ENCODE assay signal across 1 cellular context in genomic region chr3:187750041-187750512, GRCh38.
TF ChIP-seq lines count a peak whose summit lies in the region.

No MANE protein-coding gene starts in this region.

TF ChIP-seq in H1, 55 proteins besides CTCF, POLR2A, EP300 and RAD21 (continued from another document):
- TF ChIP-seq USF2 (IDR thresholded peaks at IDR 0.05; ENCODE audit: low read length) (peak; percentile 27; the same call in 1 of the 2 replicates), TAF1 (IDR thresholded peaks at IDR 0.05; ENCODE audit: low read depth, low read length) (peak; percentile 52), TEAD4 (IDR thresholded peaks at IDR 0.05; ENCODE audit: low read depth, low read length) (peak; percentile 64), SP1 (IDR thresholded peaks at IDR 0.05; ENCODE audit: low read depth, low read length) (peak; percentile 80), HDAC6 (IDR thresholded peaks at IDR 0.05; ENCODE audit: low read depth, low read length) (no peak), TBP (IDR thresholded peaks at IDR 0.05; ENCODE audit: low read depth, low read length) (peak; percentile 53), SIN3A (conservative IDR thresholded peaks at IDR 0.05 in 1 of 2, IDR thresholded peaks at IDR 0.05 in 1 of 2; ENCODE audit: low read depth in 1 of 2, low read length in 2 of 2) (0 out of 4 replicates have a peak, but pooled peaks have one; percentile 19 to 29)
